Comparison of ENCODE assay signal across 8 cellular contexts in genomic region chr20:63738687-63739128, GRCh38. TPM values are rescaled to one million over a fixed set of nuclear protein-coding genes. Genes with fewer than 3 reads are reported as not detected.
DNase-seq lines count a peak whose midpoint lies in the region; ATAC-seq and TF ChIP-seq lines count a peak whose summit lies in the region.

No MANE protein-coding gene starts in this region.

- H3K27me3 Mint-ChIP-seq in activated CD4-positive, alpha-beta T cell treated with anti-CD3 and anti-CD28 coated beads for 36 hours = no peaks in the 10 kb centered on the region
- H3K27me3 Mint-ChIP-seq in activated T-cell treated with anti-CD3 and anti-CD28 coated beads, Interleukin-2, amount 50 U/mL, for 24 hours = no peaks in the 10 kb centered on the region

- 12 to 17% (median 16%) methylated on average over 26 of the region's 26 CpGs for WGBS in psoas muscle, 3 donors

- no peak overlapping the region for H3K4me3 Mint-ChIP-seq in activated CD4-positive, alpha-beta T cell treated with anti-CD3 and anti-CD28 coated beads for 36 hours
- H3K4me3 Mint-ChIP-seq in activated T-cell treated with anti-CD3 and anti-CD28 coated beads, Interleukin-2, amount 50 U/mL, for 24 hours = peak overlapping the region; percentile 23

- no peak for TF ChIP-seq CTCF in psoas muscle (IDR thresholded peaks at IDR 0.05)

- no peak overlapping the region for H3K27ac Mint-ChIP-seq in activated CD4-positive, alpha-beta T cell treated with anti-CD3 and anti-CD28 coated beads for 36 hours
- H3K27ac Mint-ChIP-seq in activated T-cell treated with anti-CD3 and anti-CD28 coated beads, Interleukin-2, amount 50 U/mL, for 24 hours = no peak overlapping the region

- POLR2A ChIA-PET in activated CD4-positive, alpha-beta T cell treated with anti-CD3 and anti-CD28 coated beads for 36 hours (lab: Charles Lee) = no interaction called here

- intact Hi-C loops in activated CD4-positive, alpha-beta T cell treated with anti-CD3 and anti-CD28 coated beads for 36 hours (cut with DNase I, micrococcal nuclease) = loop anchor here (1.0 to 10.0 kb wide), 6 partner anchors 41 to 299 kb away; partner anchors contain the start of genes C20orf204 (in 1 of the 2), SAMD10 (in 1 of the 2) and TNFRSF6B (in 1 of the 2)
- intact Hi-C loops in Right ventricle myocardium inferior (cut with DNase I) = no loop called here
- intact Hi-C loops in psoas muscle (cut with DNase I) = loop anchor here (2.0 to 5.0 kb wide), 2 partner anchors 30 to 36 kb away; partner anchors contain the start of gene ZGPAT (in 1 of the 2)

- CTCF ChIA-PET in activated CD4-positive, alpha-beta T cell treated with anti-CD3 and anti-CD28 coated beads for 36 hours (lab: Charles Lee) = no interaction called here

- ATAC-seq in activated CD4-positive, alpha-beta T cell treated with anti-CD3 and anti-CD28 coated beads for 36 hours = no peak
- peak; percentile 51 for ATAC-seq in Right ventricle myocardium inferior
- ATAC-seq in psoas muscle = peak; percentile 30 to 71 (median 58)

- peak overlapping the region; percentile 95 for H3K27ac ChIP-seq in psoas muscle

- H3K4me1 Mint-ChIP-seq in activated CD4-positive, alpha-beta T cell treated with anti-CD3 and anti-CD28 coated beads for 36 hours = peaks cover 21% of the 10 kb centered on the region
- H3K4me1 Mint-ChIP-seq in activated T-cell treated with anti-CD3 and anti-CD28 coated beads, Interleukin-2, amount 50 U/mL, for 24 hours (ENCODE audit: low read depth) = peaks cover 29% of the 10 kb centered on the region

- no peaks in the 10 kb centered on the region for H3K9me3 ChIP-seq in psoas muscle

- peaks cover 15% of the 10 kb centered on the region for H3K4me1 ChIP-seq in psoas muscle

- peaks cover 8% of the 10 kb centered on the region for H3K36me3 Mint-ChIP-seq in activated CD4-positive, alpha-beta T cell treated with anti-CD3 and anti-CD28 coated beads for 36 hours (ENCODE audit: low read depth)
- H3K36me3 Mint-ChIP-seq in activated T-cell treated with anti-CD3 and anti-CD28 coated beads, Interleukin-2, amount 50 U/mL, for 24 hours (ENCODE audit: low read depth) = peaks cover 33% of the 10 kb centered on the region

- DNase-seq in activated CD4-positive, alpha-beta T cell treated with anti-CD3 and anti-CD28 coated beads for 36 hours = peak; percentile 61
- no peak for DNase-seq in activated CD4-positive, alpha-beta T cell treated with anti-CD3 and anti-CD28 coated beads for 1 hour
- peak; percentile 59 for DNase-seq in activated T-cell treated with anti-CD3 and anti-CD28 coated beads, Interleukin-2, amount 50 U/mL, for 24 hours
- DNase-seq in Right ventricle myocardium inferior (ENCODE audit: missing footprints) = peak; percentile 84
- peak; percentile 77 to 86 for DNase-seq in psoas muscle
- DNase-seq in cerebellar nuclear complex (lab: John Stamatoyannopoulos, UW) = no peak
- no peak for DNase-seq in NCI-H510A (lab: John Stamatoyannopoulos, UW)
- DNase-seq in activated CD8-positive, alpha-beta memory T cell treated with anti-CD3 and anti-CD28 coated beads, Interleukin-2, amount 50 U/mL, for 48 hours = no peak

- H3K4me3 ChIP-seq in psoas muscle = peak overlapping the region; percentile 79

- no peaks in the 10 kb centered on the region for H3K9me3 Mint-ChIP-seq in activated CD4-positive, alpha-beta T cell treated with anti-CD3 and anti-CD28 coated beads for 36 hours (ENCODE audit: low read depth)
- no peaks in the 10 kb centered on the region for H3K9me3 Mint-ChIP-seq in activated T-cell treated with anti-CD3 and anti-CD28 coated beads, Interleukin-2, amount 50 U/mL, for 24 hours

- no peaks in the 10 kb centered on the region for H3K27me3 ChIP-seq in psoas muscle (ENCODE audit: insufficient read depth in 3 of 3, low read length in 2 of 3)

- H3K36me3 ChIP-seq in psoas muscle (ENCODE audit: insufficient read depth in 1 of 2, low read depth in 1 of 2) = peaks cover 0 to 46% of the 10 kb centered on the region in 2 donors

RNA-seq across cellular contexts. Expression of gene SLC2A4RG, which starts 0.9 kb away (rescaled TPM):
- 10 to 100 TPM; 30.9 to 34.9 TPM for total RNA-seq in activated CD4-positive, alpha-beta T cell treated with anti-CD3 and anti-CD28 coated beads for 36 hours
- total RNA-seq in Right ventricle myocardium inferior (97.4 TPM), psoas muscle (10 to 100 TPM; 40.2 to 79.1 (median 54.7) TPM)
- 10 to 100 TPM; 27.1 to 45.5 (median 43.7) TPM for polyA plus RNA-seq in psoas muscle

RNA-seq across cellular contexts. Expression of gene LIME1, which starts 2.2 kb away (rescaled TPM):
- total RNA-seq in activated CD4-positive, alpha-beta T cell treated with anti-CD3 and anti-CD28 coated beads for 36 hours = 10 to 100 TPM in 1 of 2 experiments, 1 to 10 TPM in 1; 7.3 to 10.2 TPM
- total RNA-seq in Right ventricle myocardium inferior = 1.6 TPM
- 1 to 10 TPM; 1.7 to 4.6 (median 2.6) TPM for total RNA-seq in psoas muscle
- 1 to 10 TPM; 3.1 to 5.1 (median 4.4) TPM for polyA plus RNA-seq in psoas muscle

RNA-seq across cellular contexts. Expression of gene ZGPAT, which starts 30.9 kb away (rescaled TPM):
- 10 to 100 TPM; 15.3 to 21.9 TPM for total RNA-seq in activated CD4-positive, alpha-beta T cell treated with anti-CD3 and anti-CD28 coated beads for 36 hours
- total RNA-seq in Right ventricle myocardium inferior (15.1 TPM), psoas muscle (10 to 100 TPM; 10.7 to 18.2 (median 14.9) TPM)
- 10 to 100 TPM; 28.4 to 54.8 (median 43.6) TPM for polyA plus RNA-seq in psoas muscle

RNA-seq across cellular contexts. Expression of gene ARFRP1, which starts 30.9 kb away (rescaled TPM):
- total RNA-seq in activated CD4-positive, alpha-beta T cell treated with anti-CD3 and anti-CD28 coated beads for 36 hours = 10 to 100 TPM; 36.4 to 52.0 TPM
- total RNA-seq in Right ventricle myocardium inferior (34.2 TPM), psoas muscle (10 to 100 TPM; 22.9 to 38.9 (median 32.6) TPM)
- polyA plus RNA-seq in psoas muscle = 10 to 100 TPM; 31.7 to 74.0 (median 32.4) TPM

RNA-seq across cellular contexts. Expression of gene TNFRSF6B, which starts 42.3 kb away (rescaled TPM):
- total RNA-seq in activated CD4-positive, alpha-beta T cell treated with anti-CD3 and anti-CD28 coated beads for 36 hours = 1 to 10 TPM in 1 of 2 experiments, under 1 TPM in 1; 0.21 to 1.7 TPM
- total RNA-seq in Right ventricle myocardium inferior (1.0 TPM), psoas muscle (1 to 10 TPM in 3 of 4 donors, not detected in 1; 1.3 to 2.2 (median 1.6) TPM)
- 10 to 100 TPM in 1 of 3 donors, 1 to 10 TPM in 1, under 1 TPM in 1; 0.56 to 16.1 (median 6.1) TPM for polyA plus RNA-seq in psoas muscle

Comparison
In these comparisons a context has a peak if more than half of its experiments do, and no peak if none do; other contexts are left out.
1. DNase-seq: peak in activated CD4-positive, alpha-beta T cell treated with anti-CD3 and anti-CD28 coated beads for 36 hours (single experiment), activated T-cell treated with anti-CD3 and anti-CD28 coated beads, Interleukin-2, amount 50 U/mL, for 24 hours (single experiment), Right ventricle myocardium inferior (single experiment) and psoas muscle (2 of 2); none in activated CD4-positive, alpha-beta T cell treated with anti-CD3 and anti-CD28 coated beads for 1 hour (single experiment), cerebellar nuclear complex (0 of 2), NCI-H510A (single experiment) and activated CD8-positive, alpha-beta memory T cell treated with anti-CD3 and anti-CD28 coated beads, Interleukin-2, amount 50 U/mL, for 48 hours (single experiment).